1 cellular context compared by ENCODE assay signal in genomic region chr11:60775420-60775961, GRCh38.
TF ChIP-seq lines count a peak whose summit lies in the region.

No MANE protein-coding gene starts in this region.

TF ChIP-seq in HCT116, 20 proteins besides CTCF, POLR2A, EP300 and RAD21 (continued from another document):
- TF ChIP-seq REST (IDR thresholded peaks at IDR 0.05; ENCODE audit: low read depth) = no peak
- TF ChIP-seq TCF7L2 (IDR thresholded peaks at IDR 0.05; ENCODE audit: borderline replicate concordance, extremely low read depth, insufficient read depth, insufficient read length) = peak; percentile 55
